Comparison of ENCODE assay signal across 10 cellular contexts in the genomic region with DNA sequence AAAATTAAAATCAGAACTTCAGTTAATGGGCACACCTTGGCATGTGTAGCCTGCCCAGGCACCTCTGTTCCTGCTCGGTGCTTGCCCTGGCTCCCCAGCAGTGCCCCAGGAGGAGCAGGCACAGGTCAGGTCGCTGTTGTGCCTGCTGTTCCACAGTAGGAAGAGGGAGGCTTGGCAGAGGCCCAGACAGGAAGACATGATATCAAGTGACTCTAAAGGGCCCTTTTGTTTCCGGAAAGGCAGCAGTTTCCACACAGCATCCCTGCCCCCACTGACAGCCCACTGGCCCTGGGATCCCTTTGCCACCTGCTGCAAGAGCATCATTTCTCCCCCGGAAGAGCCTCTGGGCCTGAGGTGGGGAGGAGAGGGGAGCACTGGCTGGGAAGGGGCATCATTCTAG. TPM values are rescaled to one million over a fixed set of nuclear protein-coding genes. Genes with fewer than 3 reads are reported as not detected.
DNase-seq lines count a peak whose midpoint lies in the region; ATAC-seq, FAIRE-seq and TF ChIP-seq lines count a peak whose summit lies in the region.
"Had no signal": no experiment of that assay in that cellular context is flagged by ENCODE, and none has a peak within 500 bp of the region (broad histone marks: within the 10 kb centered on the region; RNA-seq: fewer than 3 reads in every experiment).

No MANE protein-coding gene starts in this region.

- FAIRE-seq in keratinocyte (lab: Jason Lieb, UNC) = no peak

- H3K9me1 ChIP-seq in keratinocyte (ENCODE audit: control insufficient read depth, extremely low read depth, insufficient read depth, low read length) = no peaks in the 10 kb centered on the region

- H3K4me3 ChIP-seq in A673 (ENCODE audit: low read depth, low read length, poor library complexity, severe bottlenecking) = no peak overlapping the region
- no peak overlapping the region for H3K4me3 ChIP-seq in keratinocyte (ENCODE audit: control insufficient read depth in 2 of 3, extremely low read depth in 1 of 3, insufficient read depth in 2 of 3, low read depth in 1 of 3, low read length in 3 of 3)

- ATAC-seq in HG03354 (IDR thresholded peaks at IDR 0.05; ENCODE audit: poor library complexity, severe bottlenecking, unreplicated experiment) = no peak
- no peak for ATAC-seq in GM18498 (IDR thresholded peaks at IDR 0.05; ENCODE audit: unreplicated experiment)

- in situ Hi-C loops in KBM-7 (cut with MboI; ENCODE audit: low pct_unique_long_range_greater_than_20kb, low sequenced_read_pairs) = no loop called here

- no peaks in the 10 kb centered on the region for H3K36me3 ChIP-seq in A673 (ENCODE audit: insufficient read depth, low read length, poor library complexity, severe bottlenecking)
- H3K36me3 ChIP-seq in keratinocyte (ENCODE audit: control insufficient read depth in 2 of 2, extremely low read depth in 1 of 2, insufficient read depth in 2 of 2, low read length in 2 of 2) = no peaks in the 10 kb centered on the region

- CTCF ChIA-PET in A673 (lab: Charles Lee) (no interaction called here), RWPE1 (lab: Yijun Ruan, JAX) (interaction anchor here (0.6 kb wide), 1 partner anchor 10 kb away, joined by 3 read pairs; no protein-coding TSS in a partner anchor)

- TF ChIP-seq CTCF in A673 (conservative IDR thresholded peaks at IDR 0.05; ENCODE audit: low read depth, low read length) (no peak), RWPE1 (conservative IDR thresholded peaks at IDR 0.05; ENCODE audit: low read depth) (no peak), keratinocyte (optimal IDR thresholded peaks at IDR 0.05 in 1 of 3, IDR thresholded peaks at IDR 0.05 in 1 of 3, conservative IDR thresholded peaks at IDR 0.05 in 1 of 3; ENCODE audit: extremely low read depth in 1 of 3, insufficient read depth in 2 of 3, low read length in 3 of 3) (no peak)

- BruUV-seq in A673 (replicated peaks; lab: Mats Ljungman, UMichigan) = no TSS peak

- H3K9me3 ChIP-seq in A673 (ENCODE audit: low read depth, low read length, poor library complexity, severe bottlenecking) = no peaks in the 10 kb centered on the region
- no peaks in the 10 kb centered on the region for H3K9me3 ChIP-seq in keratinocyte (ENCODE audit: control insufficient read depth, low read depth, low read length)

- peak; percentile 90 for DNase-seq in A673 (ENCODE audit: low spot score)
- peak; percentile 64 for DNase-seq in KBM-7
- DNase-seq in RWPE1 (ENCODE audit: low spot score) = no peak
- no peak for DNase-seq in keratinocyte (ENCODE audit: low read depth, low spot score)
- no peak for DNase-seq in NCI-H226
- DNase-seq in KG1 (lab: John Stamatoyannopoulos, UW) = no peak
- DNase-seq: endodermal cell, OCI-M1 had no signal

- no peaks in the 10 kb centered on the region for H3K79me2 ChIP-seq in keratinocyte (ENCODE audit: control insufficient read depth, insufficient read depth, low read length)

- POLR2A ChIA-PET in A673 (lab: Charles Lee; ENCODE audit: low non-redundant PET) (no interaction called here), RWPE1 (lab: Yijun Ruan, JAX; ENCODE audit: low non-redundant PET) (no interaction called here)

- H3K27ac ChIP-seq in A673 (ENCODE audit: low read depth, low read length, poor library complexity, severe bottlenecking) (peak overlapping the region; percentile 39), RWPE1 (peak overlapping the region; percentile 17; the same call in 1 of the 2 replicates), keratinocyte (ENCODE audit: control insufficient read depth, insufficient read depth, low read length) (no peak overlapping the region)

- H2AFZ ChIP-seq in keratinocyte (ENCODE audit: control insufficient read depth, low read length) = peak overlapping the region; percentile 44

- no peaks in the 10 kb centered on the region for H4K20me1 ChIP-seq in keratinocyte (ENCODE audit: control insufficient read depth, extremely low read depth, insufficient read depth, low read length)

- H3K27me3 ChIP-seq in A673 (replicated peaks; ENCODE audit: insufficient read depth, low read depth, low read length, poor library complexity) (no peaks in the 10 kb centered on the region), keratinocyte (ENCODE audit: control insufficient read depth, extremely low read depth, insufficient read depth, low read length) (peaks cover 25% of the 10 kb centered on the region)

- no peak overlapping the region for H3K9ac ChIP-seq in keratinocyte (ENCODE audit: control insufficient read depth, extremely low read depth, insufficient read depth, low read length)

- no peak overlapping the region for H3K4me2 ChIP-seq in keratinocyte (ENCODE audit: control insufficient read depth, extremely low read depth, insufficient read depth, low read depth, low read length)

- dilution Hi-C loops in keratinocyte (cut with MboI; ENCODE audit: extremely low pct_ligation_motif_present, low sequenced_read_pairs) = no loop called here

- intact Hi-C loops in A673 (cut with micrococcal nuclease; ENCODE audit: unreplicated experiment) = no loop called here

- peaks cover 56% of the 10 kb centered on the region for H3K4me1 ChIP-seq in A673 (ENCODE audit: insufficient read depth, low read length, poor library complexity, severe bottlenecking)
- H3K4me1 ChIP-seq in keratinocyte (ENCODE audit: control insufficient read depth, extremely low read depth, insufficient read depth, low read length) = peaks cover 16% of the 10 kb centered on the region

RNA-seq across cellular contexts. Expression of a gene that starts 40.5 kb away (rescaled TPM):
- total RNA-seq in A673 (2021) = 136 and 139 TPM in 2 replicates
- 17.6 to 138 TPM (median 88.4 TPM) in 3 replicates for polyA plus RNA-seq in keratinocyte
- polyA plus RNA-seq in keratinocyte (2011; ENCODE audit: low read depth) = 243 TPM
- 32.9 and 46.3 TPM in 2 replicates for polyA plus RNA-seq in keratinocyte (2011; cell fraction: cytosol; rRNA removed)
- polyA plus RNA-seq in keratinocyte (2011; cell fraction: nucleus; rRNA removed) = 312 and 346 TPM in 2 replicates
- 19.2 and 184 TPM in 2 replicates for polyA plus RNA-seq in keratinocyte (2012; ENCODE audit: low replicate concordance)
- 8.5 to 32.9 TPM (median 26.9 TPM) in 3 replicates for polyA minus RNA-seq in keratinocyte
- polyA minus RNA-seq in keratinocyte (2011; cell fraction: cytosol; rRNA and poly(A)+ RNA removed) = 75.4 TPM
- 167 and 184 TPM in 2 replicates for polyA minus RNA-seq in keratinocyte (2011; cell fraction: nucleus; rRNA and poly(A)+ RNA removed)

Comparison
In these comparisons a context has a peak if more than half of its experiments do, and no peak if none do; other contexts are left out.
1. DNase-seq: peak in A673 (single experiment) and KBM-7 (single experiment); none in RWPE1 (single experiment), keratinocyte (single experiment), NCI-H226 (single experiment) and KG1 (single experiment).